Comparison of ENCODE assay signal across 23 cellular contexts in the genomic region with DNA sequence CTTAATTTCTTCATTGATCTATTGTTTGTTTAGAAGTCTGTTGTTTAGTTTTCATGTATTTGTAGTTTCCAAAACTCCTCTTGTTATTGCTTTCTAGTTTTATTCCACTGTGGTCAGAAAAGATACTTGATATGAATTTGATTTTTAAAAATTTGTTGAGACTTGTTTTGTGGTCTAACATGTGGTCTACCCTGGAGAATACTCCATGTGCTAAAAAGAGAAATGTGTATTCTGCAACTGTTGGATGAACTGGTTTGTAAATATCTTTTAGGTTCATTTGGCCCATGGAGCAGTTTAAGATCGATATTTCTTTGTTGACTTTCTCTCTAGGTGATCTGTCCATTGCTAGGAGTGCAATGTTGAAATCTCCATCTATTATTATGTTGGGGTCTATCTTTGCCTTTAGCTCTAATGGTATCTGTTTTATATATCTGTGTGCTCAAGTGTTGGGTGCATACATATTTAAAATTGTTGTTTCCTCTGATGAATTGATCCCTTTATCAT.
DNase-seq lines count a peak whose midpoint lies in the region; ATAC-seq and TF ChIP-seq lines count a peak whose summit lies in the region.
"Had no signal": no experiment of that assay in that cellular context is flagged by ENCODE, and none has a peak within 500 bp of the region (broad histone marks: within the 10 kb centered on the region; RNA-seq: fewer than 3 reads in every experiment).

No MANE protein-coding gene starts in this region.

- peaks cover 5% of the 10 kb centered on the region for H3K9me3 Mint-ChIP-seq in natural killer cell treated with Interleukin-12 subunit alpha and Interleukin-12 subunit beta and Interleukin-15 and Interleukin-18, amount 100 ng/mL, for 72 hours

- no peaks in the 10 kb centered on the region for H3K36me3 Mint-ChIP-seq in natural killer cell treated with Interleukin-12 subunit alpha and Interleukin-12 subunit beta and Interleukin-15 and Interleukin-18, amount 100 ng/mL, for 72 hours
- H3K36me3 Mint-ChIP-seq: CD8-positive, alpha-beta T cell; T-cell had no signal

- peak in 3 of 4 donors; percentile 49 to 65 (median 56) for ATAC-seq in right lobe of liver
- no peak for ATAC-seq in natural killer cell treated with Interleukin-12 subunit alpha and Interleukin-12 subunit beta and Interleukin-15 and Interleukin-18, amount 100 ng/mL, for 72 hours
- no peak for ATAC-seq in HG03095 (IDR thresholded peaks at IDR 0.05; ENCODE audit: unreplicated experiment)
- ATAC-seq: A549; CD8-positive, alpha-beta T cell; T-cell had no signal

- no peak overlapping the region for H3K4me3 ChIP-seq in BLaER1 treated with 17β-estradiol and CSF1 and Interleukin-3, amounts not matched to agents 10 nM and 100 nM
- no peak overlapping the region for H3K4me3 ChIP-seq in right lobe of liver
- H3K4me3 ChIP-seq: A549 had no signal

- no peaks in the 10 kb centered on the region for H3K4me1 Mint-ChIP-seq in natural killer cell treated with Interleukin-12 subunit alpha and Interleukin-12 subunit beta and Interleukin-15 and Interleukin-18, amount 100 ng/mL, for 72 hours (ENCODE audit: low read depth in 2 of 2)
- H3K4me1 Mint-ChIP-seq: T-cell had no signal

- 20% methylated on average over 1 of the region's 1 CpG for WGBS in right lobe of liver (ENCODE audit: insufficient coverage, low coverage, low lambda C conversion rate, missing lambda C conversion rate)

- H3K9ac ChIP-seq in BLaER1 treated with 17β-estradiol and CSF1 and Interleukin-3, amounts not matched to agents 10 nM and 100 nM: no peak overlapping the region

- peaks cover 18 to 34% (median 25%) of the 10 kb centered on the region in 11 experiments; a peak in 21 of 22 replicates for H3K9me3 ChIP-seq in BLaER1 treated with 17β-estradiol and CSF1 and Interleukin-3, amounts not matched to agents 10 nM and 100 nM (replicated peaks in 1 of 11)
- peaks cover 0 to 3% (median 0%) of the 10 kb centered on the region in 4 donors for H3K9me3 ChIP-seq in right lobe of liver
- H3K9me3 ChIP-seq: A549 had no signal

- intact Hi-C loops in right lobe of liver (cut with DNase I): no loop called here

- H3K27me3 Mint-ChIP-seq in natural killer cell treated with Interleukin-12 subunit alpha and Interleukin-12 subunit beta and Interleukin-15 and Interleukin-18, amount 100 ng/mL, for 72 hours: no peaks in the 10 kb centered on the region

- no peaks in the 10 kb centered on the region for H3K27me3 ChIP-seq in BLaER1 treated with 17β-estradiol and CSF1 and Interleukin-3, amounts not matched to agents 10 nM and 100 nM
- no peaks in the 10 kb centered on the region for H3K27me3 ChIP-seq in right lobe of liver

- H3K4me3 Mint-ChIP-seq in natural killer cell treated with Interleukin-12 subunit alpha and Interleukin-12 subunit beta and Interleukin-15 and Interleukin-18, amount 100 ng/mL, for 72 hours: no peak overlapping the region
- H3K4me3 Mint-ChIP-seq: CD8-positive, alpha-beta T cell; T-cell had no signal

- H3K4me1 ChIP-seq in BLaER1 treated with 17β-estradiol and CSF1 and Interleukin-3, amounts not matched to agents 10 nM and 100 nM: peaks cover 0 to 18% (median 4%) of the 10 kb centered on the region in 10 experiments; a peak in 9 of 20 replicates
- no peaks in the 10 kb centered on the region for H3K4me1 ChIP-seq in right lobe of liver
- H3K4me1 ChIP-seq: A549 had no signal

- TF ChIP-seq CTCF in right lobe of liver (IDR thresholded peaks at IDR 0.05): no peak

- peak overlapping the region in 6 of 11 experiments; percentile 12 to 58 (median 28); a peak in 8 of 22 replicates for H3K4me2 ChIP-seq in BLaER1 treated with 17β-estradiol and CSF1 and Interleukin-3, amounts not matched to agents 10 nM and 100 nM
- H3K4me2 ChIP-seq: A549 had no signal

- TF ChIP-seq POLR2A in right lobe of liver (IDR thresholded peaks at IDR 0.05): no peak

- no peak overlapping the region for H3K27ac ChIP-seq in BLaER1 treated with 17β-estradiol and CSF1 and Interleukin-3, amounts not matched to agents 10 nM and 100 nM
- no peak overlapping the region for H3K27ac ChIP-seq in right lobe of liver
- H3K27ac ChIP-seq: A549, C4-2B had no signal

- no peaks in the 10 kb centered on the region for H3K36me3 ChIP-seq in BLaER1 treated with 17β-estradiol and CSF1 and Interleukin-3, amounts not matched to agents 10 nM and 100 nM
- H3K36me3 ChIP-seq in right lobe of liver: no peaks in the 10 kb centered on the region

- peak; percentile 32 for DNase-seq in HuH-7 (ENCODE audit: low spot score)
- DNase-seq in NCI-H345 (lab: John Stamatoyannopoulos, UW): peak; percentile 60
- DNase-seq in right lobe of liver: no peak
- no peak for DNase-seq in natural killer cell treated with Interleukin-12 subunit alpha and Interleukin-12 subunit beta and Interleukin-15 and Interleukin-18, amount 100 ng/mL, for 72 hours (ENCODE audit: low spot score)
- no peak for DNase-seq in activated CD4-positive, alpha-beta T cell treated with anti-CD3 and anti-CD28 coated beads for 4 hours
- DNase-seq: AML-193; CD8-positive, alpha-beta T cell; DMS 273 treated with DMSO at 0.1 percent for 48 hours; DMS79; GF-D8; HCEC 1CT; Karpas-422; NCI-H1105 treated with DMSO at 0.1 percent for 48 hours; NCI-H1694; NCI-H2081; NCI-H526 treated with DMSO at 0.1 percent for 48 hours; Right ventricle myocardium superior; RPMI8226; T-cell had no signal

- no peaks in the 10 kb centered on the region for H4K20me1 ChIP-seq in BLaER1 treated with 17β-estradiol and CSF1 and Interleukin-3, amounts not matched to agents 10 nM and 100 nM

- no peak overlapping the region for H3K27ac Mint-ChIP-seq in natural killer cell treated with Interleukin-12 subunit alpha and Interleukin-12 subunit beta and Interleukin-15 and Interleukin-18, amount 100 ng/mL, for 72 hours
- H3K27ac Mint-ChIP-seq: CD8-positive, alpha-beta T cell; T-cell had no signal

Comparison
In these comparisons a context has a peak if more than half of its experiments do, and no peak if none do; other contexts are left out.
1. DNase-seq: peak in HuH-7 (single experiment) and NCI-H345 (single experiment); none in right lobe of liver (0 of 3), natural killer cell treated with Interleukin-12 subunit alpha and Interleukin-12 subunit beta and Interleukin-15 and Interleukin-18, amount 100 ng/mL, for 72 hours (single experiment) and activated CD4-positive, alpha-beta T cell treated with anti-CD3 and anti-CD28 coated beads for 4 hours (0 of 2).
2. ATAC-seq: peak in right lobe of liver (3 of 4); none in natural killer cell treated with Interleukin-12 subunit alpha and Interleukin-12 subunit beta and Interleukin-15 and Interleukin-18, amount 100 ng/mL, for 72 hours (0 of 2) and HG03095 (single experiment).